Comparison of ENCODE assay signal across 10 cellular contexts in genomic region chr11:102420547-102420946, GRCh38. TPM values are rescaled to one million over a fixed set of nuclear protein-coding genes. Genes with fewer than 3 reads are reported as not detected.
A peak's percentile ranks its signal among the peaks of the same experiment; 100 is the strongest.
DNase-seq lines count a peak whose midpoint lies in the region; ATAC-seq and TF ChIP-seq lines count a peak whose summit lies in the region.
"Had no signal": no experiment of that assay in that cellular context is flagged by ENCODE, and none has a peak within 500 bp of the region (broad histone marks: within the 10 kb centered on the region; RNA-seq: fewer than 3 reads in every experiment).

No MANE protein-coding gene starts in this region.

- H3K27ac Mint-ChIP-seq in brain (peak overlapping the region in 4 of 5 experiments; percentile 30 to 92 (median 84)), nephron progenitor cell (no peak overlapping the region)
- peak overlapping the region in 1 of 2 donors; percentile 25 for H3K27ac Mint-ChIP-seq in effector memory CD8-positive, alpha-beta T cell
- H3K27ac Mint-ChIP-seq: activated B cell treated with CpG ODN at 0.5 μM for 24 hours had no signal

- H3K36me3 Mint-ChIP-seq in brain, result peaks cover 41% of the 10 kb centered on the region
- peaks cover 75% of the 10 kb centered on the region for H3K36me3 Mint-ChIP-seq in nephron progenitor cell (ENCODE audit: low read depth)
- H3K36me3 Mint-ChIP-seq in effector memory CD8-positive, alpha-beta T cell (ENCODE audit: insufficient read depth), result peaks cover 20% of the 10 kb centered on the region

- H3K4me3 Mint-ChIP-seq in brain, result no peak overlapping the region
- no peak overlapping the region for H3K4me3 Mint-ChIP-seq in nephron progenitor cell
- no peak overlapping the region for H3K4me3 Mint-ChIP-seq in effector memory CD8-positive, alpha-beta T cell
- H3K4me3 Mint-ChIP-seq: activated B cell treated with CpG ODN at 0.5 μM for 24 hours had no signal

- H3K27me3 Mint-ChIP-seq in brain (no peaks in the 10 kb centered on the region), nephron progenitor cell (ENCODE audit: low read depth, poor library complexity) (no peaks in the 10 kb centered on the region)
- H3K27me3 Mint-ChIP-seq in effector memory CD8-positive, alpha-beta T cell, result no peaks in the 10 kb centered on the region
- H3K27me3 Mint-ChIP-seq: activated B cell treated with CpG ODN at 0.5 μM for 24 hours had no signal

- TF ChIP-seq CTCF in brain (conservative IDR thresholded peaks at IDR 0.05) (no peak), nephron progenitor cell (IDR thresholded peaks at IDR 0.05) (no peak)

- H3K4me1 Mint-ChIP-seq in brain (peaks cover 71% of the 10 kb centered on the region), nephron progenitor cell (peaks cover 12% of the 10 kb centered on the region)
- peaks cover 47 to 63% of the 10 kb centered on the region in 2 donors for H3K4me1 Mint-ChIP-seq in effector memory CD8-positive, alpha-beta T cell (ENCODE audit: low read depth in 2 of 2)

- DNase-seq in nephron progenitor cell (no peak), KG1 (lab: John Stamatoyannopoulos, UW) (no peak), NCI-H2029 (lab: John Stamatoyannopoulos, UW) (no peak)
- DNase-seq in effector memory CD8-positive, alpha-beta T cell, result no peak
- DNase-seq: activated B cell treated with CpG ODN at 0.5 μM for 24 hours, occipital lobe had no signal

- ATAC-seq in GM18498 (IDR thresholded peaks at IDR 0.05; ENCODE audit: unreplicated experiment) (peak; percentile 76), GM19438 (IDR thresholded peaks at IDR 0.05; ENCODE audit: low read depth, unreplicated experiment) (peak; percentile 67), HG03135 (IDR thresholded peaks at IDR 0.05; ENCODE audit: unreplicated experiment) (peak; percentile 87)
- no peak for ATAC-seq in effector memory CD8-positive, alpha-beta T cell (replicated peaks)

- H3K9me3 Mint-ChIP-seq in brain, result peaks cover 23 to 37% (median 36%) of the 10 kb centered on the region in 5 experiments
- peaks cover 40% of the 10 kb centered on the region for H3K9me3 Mint-ChIP-seq in nephron progenitor cell
- H3K9me3 Mint-ChIP-seq in effector memory CD8-positive, alpha-beta T cell, result no peaks in the 10 kb centered on the region

RNA-seq across cellular contexts. Expression of gene TMEM123, which starts 32.0 kb away (rescaled TPM):
- polyA plus RNA-seq in brain (ENCODE audit: insufficient read depth, low read depth, low replicate concordance), result 70.0 TPM
